Comparison of ENCODE assay signal across 22 cellular contexts in the genomic region with DNA sequence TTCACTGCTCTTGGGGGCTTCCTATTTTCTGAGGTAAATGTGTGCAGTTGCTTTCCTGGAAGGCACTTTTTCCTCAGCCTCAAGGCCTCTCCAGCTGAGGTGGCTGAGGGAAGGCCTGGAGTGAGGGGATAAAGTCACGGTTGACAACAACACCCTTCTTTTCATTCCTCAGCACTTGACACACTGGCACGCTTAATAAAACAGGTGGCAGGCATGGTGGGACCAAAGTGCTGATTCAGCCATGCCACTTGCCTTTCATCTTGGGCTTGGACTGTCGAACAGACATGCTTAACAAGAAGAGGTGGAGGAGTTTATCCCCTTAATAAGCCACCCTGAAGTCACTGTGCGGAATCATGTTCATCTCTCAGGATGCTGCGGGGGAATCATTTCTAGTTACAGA. TPM values are rescaled to one million over a fixed set of nuclear protein-coding genes. Genes with fewer than 3 reads are reported as not detected.
DNase-seq lines count a peak whose midpoint lies in the region; TF ChIP-seq lines count a peak whose summit lies in the region.
"Had no signal": no experiment of that assay in that cellular context is flagged by ENCODE, and none has a peak within 500 bp of the region (broad histone marks: within the 10 kb centered on the region; RNA-seq: fewer than 3 reads in every experiment).

No MANE protein-coding gene starts in this region.

- no peak overlapping the region for H3K18ac ChIP-seq in trophoblast cell (ENCODE audit: low read length)

- H3K9me2 ChIP-seq in PC-9 (ENCODE audit: insufficient read depth): no peaks in the 10 kb centered on the region

- H4K91ac ChIP-seq in trophoblast cell (ENCODE audit: low read depth, low read length): peak overlapping the region; percentile 62

- peak overlapping the region; percentile 18 for H2BK120ac ChIP-seq in trophoblast cell (ENCODE audit: insufficient read depth, low read length, poor library complexity)

- H2BK5ac ChIP-seq in trophoblast cell (ENCODE audit: low read depth, low read length, poor library complexity): no peak overlapping the region

- 0 out of 2 replicates have a peak overlapping the region, but pooled peaks have one; percentile 22 for H3K4me3 ChIP-seq in PC-9
- H3K4me3 ChIP-seq in trophoblast cell (ENCODE audit: low read depth, low read length): no peak overlapping the region
- H3K4me3 ChIP-seq in urinary bladder (ENCODE audit: low read depth, low read length): no peak overlapping the region
- H3K4me3 ChIP-seq: neural progenitor cell had no signal

- H3K4me3 Mint-ChIP-seq in activated naive CD4-positive, alpha-beta T cell treated with anti-CD3 and anti-CD28 coated beads, Interleukin-2, amount 10 ng/mL, durations not matched to agents 7 days and 5 days: no peak overlapping the region
- H3K4me3 Mint-ChIP-seq: activated CD4-positive, alpha-beta memory T cell treated with anti-CD3 and anti-CD28 coated beads for 36 hours; activated naive CD8-positive, alpha-beta T cell treated with anti-CD3 and anti-CD28 coated beads for 36 hours; neural progenitor cell had no signal

- H4K8ac ChIP-seq in trophoblast cell (ENCODE audit: low read depth, low read length): no peak overlapping the region

- no peaks in the 10 kb centered on the region for H3K4me1 Mint-ChIP-seq in activated naive CD4-positive, alpha-beta T cell treated with anti-CD3 and anti-CD28 coated beads, Interleukin-2, amount 10 ng/mL, durations not matched to agents 7 days and 5 days
- H3K4me1 Mint-ChIP-seq: activated naive CD8-positive, alpha-beta T cell treated with anti-CD3 and anti-CD28 coated beads for 36 hours had no signal

- peak overlapping the region; percentile 72 for H2AK5ac ChIP-seq in trophoblast cell (ENCODE audit: low read length)

- H2BK12ac ChIP-seq in trophoblast cell (ENCODE audit: low read length): peak overlapping the region; percentile 18

- no peak overlapping the region for H3K27ac Mint-ChIP-seq in activated naive CD4-positive, alpha-beta T cell treated with anti-CD3 and anti-CD28 coated beads, Interleukin-2, amount 10 ng/mL, durations not matched to agents 7 days and 5 days
- H3K27ac Mint-ChIP-seq: activated CD4-positive, alpha-beta memory T cell treated with anti-CD3 and anti-CD28 coated beads for 36 hours; activated naive CD8-positive, alpha-beta T cell treated with anti-CD3 and anti-CD28 coated beads for 36 hours; neural progenitor cell had no signal

- CTCF ChIA-PET in PC-9 (lab: Charles Lee): interaction anchor here (0.6 kb wide), 2 partner anchors 92 to 145 kb away, joined by 3 to 4 read pairs; no protein-coding TSS in a partner anchor
- CTCF ChIA-PET in activated naive CD4-positive, alpha-beta T cell treated with anti-CD3 and anti-CD28 coated beads, Interleukin-2, amount 10 ng/mL, durations not matched to agents 7 days and 5 days (lab: Charles Lee): interaction anchor here (0.8 kb wide), 1 partner anchor 47 kb away, joined by 3 read pairs; no protein-coding TSS in a partner anchor

- no peak overlapping the region for H3K23ac ChIP-seq in trophoblast cell (ENCODE audit: low read length)

- H3K27me3 Mint-ChIP-seq in activated naive CD4-positive, alpha-beta T cell treated with anti-CD3 and anti-CD28 coated beads, Interleukin-2, amount 10 ng/mL, durations not matched to agents 7 days and 5 days: peaks cover 61% of the 10 kb centered on the region

- peaks cover 59% of the 10 kb centered on the region for H3K4me1 ChIP-seq in PC-9 (replicated peaks; ENCODE audit: insufficient read depth)
- peaks cover 17 to 26% of the 10 kb centered on the region in 2 experiments for H3K4me1 ChIP-seq in trophoblast cell (ENCODE audit: control insufficient read depth in 1 of 2, insufficient read depth in 2 of 2, low read length in 2 of 2)
- no peaks in the 10 kb centered on the region for H3K4me1 ChIP-seq in urinary bladder (ENCODE audit: insufficient read depth)

- no peaks in the 10 kb centered on the region for H4K20me1 ChIP-seq in PC-9 (ENCODE audit: insufficient read depth)

- no peaks in the 10 kb centered on the region for H3K9me3 Mint-ChIP-seq in activated naive CD4-positive, alpha-beta T cell treated with anti-CD3 and anti-CD28 coated beads, Interleukin-2, amount 10 ng/mL, durations not matched to agents 7 days and 5 days
- H3K9me3 Mint-ChIP-seq: activated CD4-positive, alpha-beta memory T cell treated with anti-CD3 and anti-CD28 coated beads for 36 hours; activated naive CD8-positive, alpha-beta T cell treated with anti-CD3 and anti-CD28 coated beads for 36 hours had no signal

- peaks cover 6% of the 10 kb centered on the region for H3K79me1 ChIP-seq in trophoblast cell (ENCODE audit: low read length)

- no peak for DNase-seq in PC-9
- no peak for DNase-seq in epithelial cell of prostate (ENCODE audit: low read depth, low spot score)
- DNase-seq in trophoblast cell: no peak
- no peak for DNase-seq in activated naive CD4-positive, alpha-beta T cell treated with anti-CD3 and anti-CD28 coated beads, Interleukin-2, amount 10 ng/mL, durations not matched to agents 7 days and 5 days
- no peak for DNase-seq in NCI-H2107 (lab: John Stamatoyannopoulos, UW)
- no peak for DNase-seq in NAMALWA (ENCODE audit: low spot score)
- DNase-seq: activated CD4-positive, alpha-beta memory T cell treated with anti-CD3 and anti-CD28 coated beads for 36 hours; activated naive CD8-positive, alpha-beta T cell treated with anti-CD3 and anti-CD28 coated beads for 36 hours; activated T-cell treated with anti-CD3 and anti-CD28 coated beads, Interleukin-2, amount 50 U/mL, for 1 hour; GF-D8; head of caudate nucleus; KBM-7; NCI-H1092; stimulated activated CD4-positive, alpha-beta T cell treated with anti-CD3 and anti-CD28 coated beads, Interleukin-4, amount 100 ng/mL, for 1 hour had no signal

- no CpG with 5 or more reads among the region's 5 CpGs for WGBS in trophoblast cell (ENCODE audit: extremely low coverage, insufficient coverage, insufficient read length)
- 97% methylated on average over 5 of the region's 5 CpGs for WGBS in urinary bladder

- H3K4me2 ChIP-seq in PC-9 (peak overlapping the region; percentile 90), trophoblast cell (ENCODE audit: low read length) (no peak overlapping the region)

- no peak overlapping the region for H2AFZ ChIP-seq in PC-9
- H2AFZ ChIP-seq in trophoblast cell (ENCODE audit: insufficient read depth, low read length, poor library complexity): no peak overlapping the region

- intact Hi-C loops in PC-9 (cut with micrococcal nuclease; ENCODE audit: unreplicated experiment): loop anchor here (2.0 kb wide), 1 partner anchor 27 kb away; no protein-coding TSS in a partner anchor

- H4K12ac ChIP-seq in trophoblast cell (ENCODE audit: low read depth, low read length): no peak overlapping the region

- POLR2A ChIA-PET in PC-9 (lab: Charles Lee; ENCODE audit: unreplicated experiment): interaction anchor here (0.6 to 0.9 kb wide), 2 partner anchors 13 to 145 kb away, joined by 3 to 5 read pairs; no protein-coding TSS in a partner anchor

- no peaks in the 10 kb centered on the region for H3K9me3 ChIP-seq in PC-9 (ENCODE audit: insufficient read depth, low read depth)
- no peaks in the 10 kb centered on the region for H3K9me3 ChIP-seq in trophoblast cell (ENCODE audit: insufficient read depth, low read depth, low read length)

- H3K14ac ChIP-seq in trophoblast cell (ENCODE audit: low read length): peak overlapping the region; percentile 73

- no peak for TF ChIP-seq CTCF in PC-9 (conservative IDR thresholded peaks at IDR 0.05)

- peak overlapping the region; percentile 100 for H3K27ac ChIP-seq in PC-9
- H3K27ac ChIP-seq in epithelial cell of prostate: peak overlapping the region; percentile 99
- no peak overlapping the region for H3K27ac ChIP-seq in trophoblast cell (ENCODE audit: low read depth, low read length)
- peak overlapping the region; percentile 53 for H3K27ac ChIP-seq in urinary bladder (ENCODE audit: low read depth)
- H3K27ac ChIP-seq: neural progenitor cell had no signal

- no peak overlapping the region for H3K9ac ChIP-seq in trophoblast cell (ENCODE audit: low read length)
- H3K9ac ChIP-seq: neural progenitor cell had no signal

- BruUV-seq in PC-9 (replicated peaks; lab: Mats Ljungman, UMichigan): no TSS peak

- no peaks in the 10 kb centered on the region for H3K36me3 Mint-ChIP-seq in activated naive CD4-positive, alpha-beta T cell treated with anti-CD3 and anti-CD28 coated beads, Interleukin-2, amount 10 ng/mL, durations not matched to agents 7 days and 5 days
- H3K36me3 Mint-ChIP-seq: activated CD4-positive, alpha-beta memory T cell treated with anti-CD3 and anti-CD28 coated beads for 36 hours; activated naive CD8-positive, alpha-beta T cell treated with anti-CD3 and anti-CD28 coated beads for 36 hours; brain; neural progenitor cell had no signal

- H3K27me3 ChIP-seq in PC-9 (ENCODE audit: insufficient read depth, low read depth): no peaks in the 10 kb centered on the region
- H3K27me3 ChIP-seq in trophoblast cell (ENCODE audit: insufficient read depth, low read length): no peaks in the 10 kb centered on the region
- H3K27me3 ChIP-seq: neural progenitor cell had no signal

- H3K79me2 ChIP-seq in PC-9 (ENCODE audit: low read depth) (no peaks in the 10 kb centered on the region), trophoblast cell (ENCODE audit: control insufficient read depth, insufficient read depth, low read length, poor library complexity) (peaks cover 2% of the 10 kb centered on the region)

- peaks cover 44% of the 10 kb centered on the region for H3F3A ChIP-seq in PC-9 (ENCODE audit: insufficient read depth, low read depth)

- H3K4ac ChIP-seq in trophoblast cell (ENCODE audit: low read depth, low read length): no peak overlapping the region

- H3K36me3 ChIP-seq in PC-9 (ENCODE audit: low read depth) (no peaks in the 10 kb centered on the region), trophoblast cell (ENCODE audit: control insufficient read depth in 1 of 2, insufficient read depth in 2 of 2, low read length in 2 of 2) (no peaks in the 10 kb centered on the region), urinary bladder (ENCODE audit: insufficient read depth) (no peaks in the 10 kb centered on the region)
- H3K36me3 ChIP-seq: neural progenitor cell had no signal

RNA-seq across cellular contexts. Expression of a gene that starts 23.6 kb away (rescaled TPM):
- 1.1 and 1.7 TPM in 2 replicates for total RNA-seq in PC-9 (2021)
- 24.4 and 26.4 TPM in 2 replicates for polyA plus RNA-seq in trophoblast cell (2013)
- total RNA-seq in urinary bladder: 15.1 TPM
- 7.6 TPM for polyA plus RNA-seq in urinary bladder
- total RNA-seq: activated CD4-positive, alpha-beta memory T cell treated with anti-CD3 and anti-CD28 coated beads for 36 hours; activated naive CD8-positive, alpha-beta T cell treated with anti-CD3 and anti-CD28 coated beads for 36 hours; dermis blood vessel endothelial cell; lung microvascular endothelial cell; sciatic nerve; subcutaneous adipose tissue had no signal
- polyA plus RNA-seq: BJ had no signal
